Comparison of ENCODE assay signal across 9 cellular contexts in genomic region chr11:74138572-74138971, GRCh38. TPM values are rescaled to one million over a fixed set of nuclear protein-coding genes. Genes with fewer than 3 reads are reported as not detected.
DNase-seq lines count a peak whose midpoint lies in the region; ATAC-seq and TF ChIP-seq lines count a peak whose summit lies in the region.
"Had no signal": no experiment of that assay in that cellular context is flagged by ENCODE, and none has a peak within 500 bp of the region (broad histone marks: within the 10 kb centered on the region; RNA-seq: fewer than 3 reads in every experiment).

No MANE protein-coding gene starts in this region.

- ATAC-seq in right lobe of liver (peak in 3 of 4 donors; percentile 42 to 99 (median 73)), GM19023 (IDR thresholded peaks at IDR 0.05; ENCODE audit: unreplicated experiment) (no peak), HG03139 (IDR thresholded peaks at IDR 0.05; ENCODE audit: unreplicated experiment) (no peak)

- H3K27ac ChIP-seq in right lobe of liver = no peak overlapping the region

- WGBS in right lobe of liver (ENCODE audit: insufficient coverage, low coverage, low lambda C conversion rate, missing lambda C conversion rate) = 45% methylated on average over 2 of the region's 2 CpGs

- peak; percentile 34 for DNase-seq in 8988T
- peak; percentile 20 for DNase-seq in HuH-7 (ENCODE audit: low spot score)
- peak; percentile 6 for DNase-seq in cerebellum (ENCODE audit: low spot score)
- DNase-seq in right lobe of liver = no peak
- DNase-seq in posterior cingulate gyrus = no peak
- DNase-seq in posterior vena cava (ENCODE audit: low spot score) = no peak
- DNase-seq: DND-41 had no signal

- H3K36me3 ChIP-seq in right lobe of liver = peaks cover 0 to 2% (median 0%) of the 10 kb centered on the region in 4 donors

- intact Hi-C loops in right lobe of liver (cut with DNase I) (no loop called here), posterior cingulate gyrus (cut with DNase I) (no loop called here), posterior vena cava (cut with DNase I) (no loop called here)

- H3K4me1 ChIP-seq in right lobe of liver = no peaks in the 10 kb centered on the region

- TF ChIP-seq CTCF in right lobe of liver (IDR thresholded peaks at IDR 0.05) = no peak

- H3K27me3 ChIP-seq in right lobe of liver = no peaks in the 10 kb centered on the region

- no peak overlapping the region for H3K4me3 ChIP-seq in right lobe of liver

- no peaks in the 10 kb centered on the region for H3K9me3 ChIP-seq in right lobe of liver

- no peak for TF ChIP-seq POLR2A in right lobe of liver (IDR thresholded peaks at IDR 0.05)

RNA-seq across cellular contexts. Expression of gene C2CD3, which starts 32.2 kb away (rescaled TPM):
- 32.6 TPM for total RNA-seq in cerebellum
- 1 to 10 TPM; 4.8 to 9.6 (median 7.4) TPM for total RNA-seq in right lobe of liver
- total RNA-seq in posterior vena cava = 10 to 100 TPM; 14.5 to 16.9 TPM

RNA-seq across cellular contexts. Expression of gene PPME1, which starts 32.5 kb away (rescaled TPM):
- total RNA-seq in cerebellum (45.1 TPM), right lobe of liver (10 to 100 TPM in 5 of 6 experiments, 1 to 10 TPM in 1; 8.9 to 18.9 (median 13.0) TPM), posterior vena cava (10 to 100 TPM; 30.0 to 34.0 TPM)

Comparison
In these comparisons a context has a peak if more than half of its experiments do, and no peak if none do; other contexts are left out.
1. DNase-seq: peak in 8988T (single experiment), HuH-7 (single experiment) and cerebellum (single experiment); none in right lobe of liver (0 of 3), posterior cingulate gyrus (0 of 10) and posterior vena cava (single experiment).
2. ATAC-seq: peak in right lobe of liver (3 of 4); none in GM19023 (single experiment) and HG03139 (single experiment).